10 cellular contexts compared by ENCODE assay signal in genomic region chr12:104738371-104738710, GRCh38.
DNase-seq lines count a peak whose midpoint lies in the region; ATAC-seq and TF ChIP-seq lines count a peak whose summit lies in the region.
"Had no signal": no experiment of that assay in that cellular context is flagged by ENCODE, and none has a peak within 500 bp of the region (broad histone marks: within the 10 kb centered on the region; RNA-seq: fewer than 3 reads in every experiment).

No MANE protein-coding gene starts in this region.

- WGBS in mesendoderm (ENCODE audit: extremely low coverage, insufficient coverage, low lambda C conversion rate), result no CpG with 5 or more reads among the region's 6 CpGs

- H3K36me3 Mint-ChIP-seq in activated T-helper 1 cell treated with anti-CD3 and anti-CD28 coated beads, Interleukin-12 subunit alpha, Interleukin-12 subunit beta, Interleukin-2, Interleukin-4 antibody, amounts not matched to agents 30 ng/mL and 10 ng/mL and 1 ng/mL, durations not matched to agents 14 hours and 24 hours and 36 hours (ENCODE audit: low read depth), result peaks cover 11% of the 10 kb centered on the region

- H3K9me3 Mint-ChIP-seq in activated T-helper 1 cell treated with anti-CD3 and anti-CD28 coated beads, Interleukin-12 subunit alpha, Interleukin-12 subunit beta, Interleukin-2, Interleukin-4 antibody, amounts not matched to agents 30 ng/mL and 10 ng/mL and 1 ng/mL, durations not matched to agents 14 hours and 24 hours and 36 hours, result no peaks in the 10 kb centered on the region

- TF ChIP-seq CTCF in DND-41 (IDR thresholded peaks at IDR 0.05; ENCODE audit: borderline replicate concordance, extremely low read depth, low read length, poor library complexity, severe bottlenecking), result no peak

- no peaks in the 10 kb centered on the region for H3K79me1 ChIP-seq in mesendoderm (ENCODE audit: low read length)

- no peak overlapping the region for H3K4ac ChIP-seq in mesendoderm (ENCODE audit: low read depth, low read length)

- no peak overlapping the region for H2AK5ac ChIP-seq in mesendoderm (ENCODE audit: low read length)

- peak overlapping the region; percentile 75 for H3K27ac Mint-ChIP-seq in activated T-helper 1 cell treated with anti-CD3 and anti-CD28 coated beads, Interleukin-12 subunit alpha, Interleukin-12 subunit beta, Interleukin-2, Interleukin-4 antibody, amounts not matched to agents 30 ng/mL and 10 ng/mL and 1 ng/mL, durations not matched to agents 14 hours and 24 hours and 36 hours

- H3K79me2 ChIP-seq in DND-41 (ENCODE audit: insufficient read depth, low read length) (peaks cover 100% of the 10 kb centered on the region), mesendoderm (ENCODE audit: control insufficient read depth, insufficient read depth, low read length) (no peaks in the 10 kb centered on the region)

- DNase-seq in DND-41, result no peak
- no peak for DNase-seq in activated T-helper 1 cell treated with anti-CD3 and anti-CD28 coated beads, Interleukin-12 subunit alpha, Interleukin-12 subunit beta, Interleukin-2, Interleukin-4 antibody, amounts not matched to agents 30 ng/mL and 10 ng/mL and 1 ng/mL, durations not matched to agents 14 hours and 24 hours and 36 hours (ENCODE audit: low spot score)
- no peak for DNase-seq in mesendoderm
- no peak for DNase-seq in NCI-H226
- no peak for DNase-seq in NCI-H748 (lab: John Stamatoyannopoulos, UW; ENCODE audit: unreplicated experiment)
- no peak for DNase-seq in amygdala (lab: John Stamatoyannopoulos, UW)

- no peak overlapping the region for H2BK5ac ChIP-seq in mesendoderm (ENCODE audit: low read length)

- intact Hi-C loops in activated T-helper 1 cell treated with anti-CD3 and anti-CD28 coated beads, Interleukin-12 subunit alpha, Interleukin-12 subunit beta, Interleukin-2, Interleukin-4 antibody, amounts not matched to agents 30 ng/mL and 10 ng/mL and 1 ng/mL, durations not matched to agents 14 hours and 24 hours and 36 hours (cut with micrococcal nuclease), result no loop called here

- H3K27me3 Mint-ChIP-seq in activated T-helper 1 cell treated with anti-CD3 and anti-CD28 coated beads, Interleukin-12 subunit alpha, Interleukin-12 subunit beta, Interleukin-2, Interleukin-4 antibody, amounts not matched to agents 30 ng/mL and 10 ng/mL and 1 ng/mL, durations not matched to agents 14 hours and 24 hours and 36 hours (ENCODE audit: insufficient read depth), result no peaks in the 10 kb centered on the region

- H2BK120ac ChIP-seq in mesendoderm (ENCODE audit: low read depth, low read length), result no peak overlapping the region

- no peak overlapping the region for H3K4me3 ChIP-seq in BLaER1
- H3K4me3 ChIP-seq in DND-41 (ENCODE audit: low read depth in 1 of 2, low read length in 2 of 2), result no peak overlapping the region
- H3K4me3 ChIP-seq in mesendoderm (ENCODE audit: low read length), result no peak overlapping the region
- H3K4me3 ChIP-seq: tibial nerve had no signal

- H3K4me1 ChIP-seq in BLaER1 (peaks cover 100% of the 10 kb centered on the region), DND-41 (ENCODE audit: insufficient read depth, low read length) (peaks cover 37% of the 10 kb centered on the region), mesendoderm (ENCODE audit: control insufficient read depth, low read depth, low read length) (peaks cover 8% of the 10 kb centered on the region)

- peak overlapping the region; percentile 40 for H3K4me3 Mint-ChIP-seq in activated T-helper 1 cell treated with anti-CD3 and anti-CD28 coated beads, Interleukin-12 subunit alpha, Interleukin-12 subunit beta, Interleukin-2, Interleukin-4 antibody, amounts not matched to agents 30 ng/mL and 10 ng/mL and 1 ng/mL, durations not matched to agents 14 hours and 24 hours and 36 hours

- peaks cover 100% of the 10 kb centered on the region for H4K20me1 ChIP-seq in BLaER1
- H4K20me1 ChIP-seq in DND-41 (ENCODE audit: insufficient read depth, low read length), result peaks cover 99% of the 10 kb centered on the region

- no peak overlapping the region for H4K5ac ChIP-seq in mesendoderm (ENCODE audit: low read length)

- peak overlapping the region; percentile 88 for H3K4me2 ChIP-seq in BLaER1
- no peak overlapping the region for H3K4me2 ChIP-seq in DND-41 (ENCODE audit: insufficient read depth, low read length)
- H3K4me2 ChIP-seq in mesendoderm (ENCODE audit: low read length), result no peak overlapping the region

- H3K27me3 ChIP-seq in BLaER1 (no peaks in the 10 kb centered on the region), DND-41 (ENCODE audit: insufficient read depth, low read length, poor library complexity) (no peaks in the 10 kb centered on the region), mesendoderm (ENCODE audit: insufficient read depth, low read length, poor library complexity) (no peaks in the 10 kb centered on the region)
- H3K27me3 ChIP-seq: tibial nerve had no signal

- H2BK15ac ChIP-seq in mesendoderm (replicated peaks; ENCODE audit: low read depth), result no peak overlapping the region

- H3K9ac ChIP-seq in BLaER1 (peak overlapping the region; percentile 66; the same call in 1 of the 2 replicates), DND-41 (ENCODE audit: low read depth, low read length) (no peak overlapping the region), mesendoderm (ENCODE audit: low read length) (no peak overlapping the region)

- peak overlapping the region; percentile 45 for H3K23ac ChIP-seq in mesendoderm (ENCODE audit: low read length)

- peak overlapping the region; percentile 64 for H3K27ac ChIP-seq in BLaER1
- H3K27ac ChIP-seq in DND-41 (ENCODE audit: low read length), result 0 out of 2 replicates have a peak overlapping the region, but pooled peaks have one; percentile 28
- H3K27ac ChIP-seq in mesendoderm (ENCODE audit: low read depth, low read length), result peak overlapping the region; percentile 10
- H3K27ac ChIP-seq: HL-60, tibial nerve had no signal

- H3K56ac ChIP-seq in mesendoderm (ENCODE audit: low read length), result peak overlapping the region; percentile 78

- no peak overlapping the region for H4K8ac ChIP-seq in mesendoderm (ENCODE audit: low read depth, low read length)

- H2AFZ ChIP-seq in DND-41 (ENCODE audit: low read depth, low read length), result no peak overlapping the region

- H3K36me3 ChIP-seq in BLaER1, result no peaks in the 10 kb centered on the region
- H3K36me3 ChIP-seq in DND-41 (ENCODE audit: insufficient read depth, low read length), result peaks cover 46% of the 10 kb centered on the region
- H3K36me3 ChIP-seq in mesendoderm (ENCODE audit: control insufficient read depth, insufficient read depth, low read length), result no peaks in the 10 kb centered on the region
- H3K36me3 ChIP-seq: tibial nerve had no signal

- H3K4me1 Mint-ChIP-seq in activated T-helper 1 cell treated with anti-CD3 and anti-CD28 coated beads, Interleukin-12 subunit alpha, Interleukin-12 subunit beta, Interleukin-2, Interleukin-4 antibody, amounts not matched to agents 30 ng/mL and 10 ng/mL and 1 ng/mL, durations not matched to agents 14 hours and 24 hours and 36 hours (ENCODE audit: low read depth), result peaks cover 88% of the 10 kb centered on the region

- H3K18ac ChIP-seq in mesendoderm (ENCODE audit: low read length), result no peak overlapping the region

- H3K9me3 ChIP-seq in BLaER1 (no peaks in the 10 kb centered on the region), DND-41 (ENCODE audit: insufficient read depth, low read length, severe bottlenecking) (no peaks in the 10 kb centered on the region)
- H3K9me3 ChIP-seq: tibial nerve had no signal

- no peak for ATAC-seq in DND-41 (ENCODE audit: insufficient read depth, low read depth)
- no peak for ATAC-seq in GM19328 (IDR thresholded peaks at IDR 0.05; ENCODE audit: unreplicated experiment)

Comparison
In these comparisons a context has a peak if more than half of its experiments do, and no peak if none do; other contexts are left out.
1. H3K27ac ChIP-seq: peak in every context shown above with its lines; median percentile 64 in BLaER1; 28 in DND-41; 10 in mesendoderm.